ENCODE assay signal across 18 cellular contexts in the genomic region with DNA sequence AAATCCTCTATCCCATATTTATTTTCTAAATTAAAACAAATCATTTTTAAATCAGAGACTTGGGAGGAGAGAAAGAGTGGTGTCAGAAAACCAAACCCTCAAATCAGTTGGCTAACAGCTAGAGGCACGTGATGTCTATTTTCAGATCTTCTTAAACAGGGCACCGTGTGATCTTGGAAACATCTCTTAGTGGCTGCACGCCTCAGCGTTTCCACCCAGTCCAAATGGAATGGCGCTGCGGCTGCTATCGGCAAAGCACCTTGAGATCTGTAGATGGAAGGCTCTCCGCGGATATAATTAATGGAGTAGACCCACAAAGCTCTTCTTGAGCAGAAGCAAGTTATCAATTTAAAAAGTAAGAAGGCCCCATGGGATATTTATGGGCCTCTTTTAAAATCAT. TPM values are rescaled to one million over a fixed set of nuclear protein-coding genes. Genes with fewer than 3 reads are reported as not detected.
"Had no signal": no experiment of that assay in that cellular context is flagged by ENCODE, and none has a peak within 500 bp of the region (broad histone marks: within the 10 kb centered on the region; RNA-seq: fewer than 3 reads in every experiment).

No MANE protein-coding gene starts in this region.

- ATAC-seq: effector memory CD8-positive, alpha-beta T cell; gastrocnemius medialis; left lobe of liver; naive thymus-derived CD8-positive, alpha-beta T cell; upper lobe of right lung had no signal

- H3K4me1 ChIP-seq: gastrocnemius medialis had no signal

- H3K4me3 ChIP-seq: breast epithelium, gastrocnemius medialis, right atrium auricular region, skin epidermis, testis, upper lobe of right lung had no signal

- H3K36me3 ChIP-seq: breast epithelium, gastrocnemius medialis, neutrophil, right atrium auricular region had no signal

- H3K27me3 ChIP-seq: breast epithelium, gastrocnemius medialis, neutrophil, right atrium auricular region, testis, upper lobe of right lung had no signal

- H3K27ac ChIP-seq: gastrocnemius medialis, neutrophil, right atrium auricular region, testis, upper lobe of right lung had no signal

- H3K9me3 ChIP-seq: breast epithelium, gastrocnemius medialis, neutrophil, right atrium auricular region, testis, upper lobe of right lung had no signal

- FAIRE-seq: keratinocyte had no signal

- DNase-seq: activated naive CD4-positive, alpha-beta T cell; activated naive CD8-positive, alpha-beta T cell treated with anti-CD3 and anti-CD28 coated beads, Interleukin-2, amount 10 ng/mL, durations not matched to agents 7 days and 5 days; cerebellar nuclear complex; effector memory CD8-positive, alpha-beta T cell; gastrocnemius medialis; hippocampal formation; mammary epithelial cell; naive thymus-derived CD8-positive, alpha-beta T cell; stimulated activated CD4-positive, alpha-beta T cell treated with anti-CD3 and anti-CD28 coated beads, Interleukin-4, amount 100 ng/mL, for 24 hours; stimulated activated naive CD4-positive, alpha-beta T cell; testis; upper lobe of right lung had no signal

RNA-seq across cellular contexts. Expression of a gene that starts 50.0 kb away (rescaled TPM):
- polyA plus RNA-seq: naive thymus-derived CD8-positive, alpha-beta T cell had no signal
